8 cellular contexts compared by ENCODE assay signal in genomic region chr1:173477286-173478098, GRCh38. TPM values are rescaled to one million over a fixed set of nuclear protein-coding genes. Genes with fewer than 3 reads are reported as not detected.
DNase-seq lines count a peak whose midpoint lies in the region; TF ChIP-seq lines count a peak whose summit lies in the region.

A gene with protein sequence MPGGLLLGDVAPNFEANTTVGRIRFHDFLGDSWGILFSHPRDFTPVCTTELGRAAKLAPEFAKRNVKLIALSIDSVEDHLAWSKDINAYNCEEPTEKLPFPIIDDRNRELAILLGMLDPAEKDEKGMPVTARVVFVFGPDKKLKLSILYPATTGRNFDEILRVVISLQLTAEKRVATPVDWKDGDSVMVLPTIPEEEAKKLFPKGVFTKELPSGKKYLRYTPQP (plus strand): TSS chr1:173477335. CDS start chr1:173477398, 63 bp downstream.

- intact Hi-C loops in mammary epithelial cell (cut with micrococcal nuclease) = loop anchor here (1.0 kb wide), 3 partner anchors 46 to 347 kb away; partner anchors contain the start of genes CENPL, DARS2 and KLHL20

- 3% methylated on average over 12 of the region's 69 CpGs for WGBS in mammary epithelial cell (ENCODE audit: low coverage, missing lambda C conversion rate)

- BruUV-seq in mammary epithelial cell (replicated peaks; lab: Mats Ljungman, UMichigan) = no TSS peak

- H3K9ac ChIP-seq in Loucy (ENCODE audit: low read depth, low read length, poor library complexity, severe bottlenecking) (peak within 1 kb of the TSS; percentile 87), mammary epithelial cell (ENCODE audit: insufficient read depth, low read length) (peak within 1 kb of the TSS; percentile 85), iPS-20b (ENCODE audit: low read depth, low read length) (peak within 1 kb of the TSS; percentile 92), skeletal muscle satellite cell (ENCODE audit: low read depth, low read length) (peak within 1 kb of the TSS; percentile 92)

- DNase-seq in NCI-H2171 treated with DMSO at 0.1 percent for 48 hours (lab: John Stamatoyannopoulos, UW) = peak; percentile 94
- no peak for DNase-seq in NCI-H2171 (lab: John Stamatoyannopoulos, UW)
- DNase-seq in HCEC 1CT = peak; percentile 31
- DNase-seq in SW480 (ENCODE audit: low spot score) = peak; percentile 83
- DNase-seq in mammary epithelial cell = no peak

- H3K4me1 ChIP-seq in Loucy (ENCODE audit: insufficient read depth, low read length, poor library complexity, severe bottlenecking) (peaks cover 57% of the 10 kb centered on the region), mammary epithelial cell (ENCODE audit: insufficient read depth, low read length) (peaks cover 47% of the 10 kb centered on the region), iPS-20b (ENCODE audit: insufficient read depth, low read length) (peaks cover 12% of the 10 kb centered on the region; the same call in 1 of the 2 replicates), skeletal muscle satellite cell (ENCODE audit: control insufficient read depth, insufficient read depth, low read length) (peaks cover 55% of the 10 kb centered on the region)

- H3K27me3 ChIP-seq in Loucy (ENCODE audit: insufficient read depth, low read length, poor library complexity, severe bottlenecking) (no peaks in the 10 kb centered on the region), mammary epithelial cell (ENCODE audit: insufficient read depth, low read length) (no peaks in the 10 kb centered on the region), iPS-20b (ENCODE audit: insufficient read depth, low read length) (no peaks in the 10 kb centered on the region), skeletal muscle satellite cell (ENCODE audit: control insufficient read depth, insufficient read depth, low read length) (no peaks in the 10 kb centered on the region)

- peaks cover 55% of the 10 kb centered on the region for H3K79me2 ChIP-seq in Loucy (ENCODE audit: insufficient read depth, low read length)
- H3K79me2 ChIP-seq in mammary epithelial cell (ENCODE audit: insufficient read depth, low read length) = peaks cover 63% of the 10 kb centered on the region

- H3K9me3 ChIP-seq in Loucy (ENCODE audit: insufficient read depth, low read depth, low read length) (no peaks in the 10 kb centered on the region), mammary epithelial cell (replicated peaks; ENCODE audit: insufficient read depth, low read length) (no peaks in the 10 kb centered on the region), iPS-20b (ENCODE audit: insufficient read depth, low read depth, low read length) (no peaks in the 10 kb centered on the region), skeletal muscle satellite cell (replicated peaks; ENCODE audit: low read length) (no peaks in the 10 kb centered on the region)

- peak within 1 kb of the TSS; percentile 97 for H2AFZ ChIP-seq in Loucy (ENCODE audit: low read length)
- peak within 1 kb of the TSS; percentile 97 for H2AFZ ChIP-seq in mammary epithelial cell (ENCODE audit: low read depth, low read length)

- H3F3A ChIP-seq in Loucy (ENCODE audit: low read depth) = no peaks in the 10 kb centered on the region

- H4K20me1 ChIP-seq in Loucy (ENCODE audit: insufficient read depth, low read length, poor library complexity, severe bottlenecking) (peaks cover 34% of the 10 kb centered on the region), mammary epithelial cell (ENCODE audit: insufficient read depth, low read length) (no peaks in the 10 kb centered on the region)

- peak within 1 kb of the TSS; percentile 82 for H3K4me2 ChIP-seq in Loucy (ENCODE audit: low read depth, low read length, poor library complexity, severe bottlenecking)
- peak within 1 kb of the TSS; percentile 87 for H3K4me2 ChIP-seq in mammary epithelial cell (ENCODE audit: insufficient read depth, low read depth, low read length)
- H3K4me2 ChIP-seq in skeletal muscle satellite cell (ENCODE audit: low read length) = peak within 1 kb of the TSS; percentile 96

- H3K27ac ChIP-seq in mammary epithelial cell (ENCODE audit: insufficient read depth, low read depth, low read length) (peak within 1 kb of the TSS; percentile 83), iPS-20b (ENCODE audit: low read length) (peak within 1 kb of the TSS; percentile 86)

- dilution Hi-C loops in mammary epithelial cell (cut with HindIII; ENCODE audit: low sequenced_read_pairs) = no loop called here

- CTCF ChIA-PET in mammary epithelial cell (lab: Charles Lee; ENCODE audit: low non-redundant PET) = interaction anchor here (0.6 kb wide), 1 partner anchor 266 kb away, joined by 4 read pairs; no protein-coding TSS in a partner anchor

- TF ChIP-seq CTCF in Loucy (conservative IDR thresholded peaks at IDR 0.05; ENCODE audit: low read length) = no peak
- TF ChIP-seq CTCF in mammary epithelial cell (conservative IDR thresholded peaks at IDR 0.05 in 1 of 2, IDR thresholded peaks at IDR 0.05 in 1 of 2; ENCODE audit: extremely low read depth in 1 of 2, insufficient read depth in 1 of 2, low read depth in 1 of 2, low read length in 2 of 2) = no peak

- H3K4me3 ChIP-seq in Loucy (ENCODE audit: low read length, poor library complexity, severe bottlenecking) (peak within 1 kb of the TSS; percentile 93), mammary epithelial cell (replicated peaks in 1 of 3; ENCODE audit: insufficient read depth in 1 of 3, low read depth in 2 of 3, low read length in 3 of 3) (peak within 1 kb of the TSS; percentile 79 to 94 (median 92)), iPS-20b (ENCODE audit: low read length) (peak within 1 kb of the TSS; percentile 91), skeletal muscle satellite cell (ENCODE audit: low read length) (peak within 1 kb of the TSS; percentile 88)

- H3K36me3 ChIP-seq in Loucy (ENCODE audit: insufficient read depth, low read length) (peaks cover 17% of the 10 kb centered on the region; the same call in 1 of the 2 replicates), mammary epithelial cell (ENCODE audit: insufficient read depth, low read length) (peaks cover 21% of the 10 kb centered on the region), iPS-20b (ENCODE audit: insufficient read depth, low read depth, low read length) (peaks cover 41% of the 10 kb centered on the region), skeletal muscle satellite cell (ENCODE audit: insufficient read depth, low read length) (peaks cover 28% of the 10 kb centered on the region)

- no peaks in the 10 kb centered on the region for H3K9me2 ChIP-seq in Loucy (replicated peaks; ENCODE audit: low read depth, low read length)

- in situ Hi-C loops in mammary epithelial cell (cut with MboI; ENCODE audit: low sequenced_read_pairs in 2 of 2) = no loop called here

RNA-seq across cellular contexts. Expression of the gene that starts here (rescaled TPM):
- 100 to 1,000 TPM; 155 to 218 TPM for total RNA-seq in mammary epithelial cell
- polyA plus RNA-seq in mammary epithelial cell = 254 TPM
- polyA minus RNA-seq in mammary epithelial cell = 257 TPM
- 231 and 249 TPM in 2 replicates for total RNA-seq in skeletal muscle satellite cell (2012; rRNA removed)

Comparison
In these comparisons a context has a peak if more than half of its experiments do, and no peak if none do; other contexts are left out.
1. DNase-seq: peak in NCI-H2171 treated with DMSO at 0.1 percent for 48 hours (single experiment), HCEC 1CT (single experiment) and SW480 (single experiment); none in NCI-H2171 (single experiment) and mammary epithelial cell (single experiment).
2. Peak in every context shown above with its lines, with median percentiles within 50 percentile points of each other: H3K4me2 ChIP-seq, H3K4me3 ChIP-seq and H3K9ac ChIP-seq.